ENCODE assay signal across 2 cellular contexts in the genomic region with DNA sequence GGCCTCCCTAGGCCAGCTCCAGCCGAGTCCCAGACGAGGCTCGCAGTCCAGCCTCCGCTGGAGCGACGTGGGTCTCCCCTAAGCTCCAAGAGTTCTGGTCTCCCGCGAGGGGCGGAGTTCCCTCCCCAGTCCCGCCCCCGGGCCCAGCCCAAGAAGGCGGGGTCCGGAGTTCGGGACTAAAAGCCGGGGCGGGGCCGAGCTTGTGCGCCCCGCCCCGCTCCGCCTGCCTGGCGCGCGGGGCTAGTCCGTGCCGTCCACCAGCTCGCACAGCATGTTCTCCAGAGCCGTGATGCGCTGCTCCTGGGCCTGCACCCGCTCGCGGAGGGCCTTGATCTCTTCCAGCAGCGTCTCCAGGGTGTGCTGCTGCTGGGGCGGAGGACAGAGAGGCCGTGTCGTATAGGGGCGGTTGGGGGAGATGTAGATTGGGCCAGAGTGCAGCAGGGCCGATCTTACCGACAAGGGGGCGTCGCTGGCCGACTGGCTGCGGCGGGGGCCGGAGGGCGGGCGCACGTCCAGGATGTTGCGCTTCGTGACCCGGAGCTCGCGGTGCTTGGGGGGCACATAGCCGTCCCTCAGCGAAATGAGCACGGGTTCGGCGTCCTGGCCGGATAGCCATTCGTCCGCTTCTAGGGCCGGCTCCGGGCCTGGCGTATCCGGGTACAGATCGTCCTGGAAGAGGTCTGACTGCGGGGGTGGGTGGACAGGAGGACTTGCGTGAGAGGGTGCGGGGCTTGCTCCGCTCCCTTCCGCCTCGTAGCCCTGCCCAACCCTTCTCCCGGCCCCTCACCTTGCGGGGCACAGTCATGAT.
A peak's percentile ranks its signal among the peaks of the same experiment; 100 is the strongest.
TF ChIP-seq lines count a peak whose summit lies in the region.

No MANE protein-coding gene starts in this region.

TF ChIP-seq in GM23338, 12 proteins besides CTCF, POLR2A, EP300 and RAD21:
- peak; percentile 12 for TF ChIP-seq EZH2 (IDR thresholded peaks at IDR 0.05; ENCODE audit: low read depth, unreplicated experiment)
- TF ChIP-seq, protein P1, sequence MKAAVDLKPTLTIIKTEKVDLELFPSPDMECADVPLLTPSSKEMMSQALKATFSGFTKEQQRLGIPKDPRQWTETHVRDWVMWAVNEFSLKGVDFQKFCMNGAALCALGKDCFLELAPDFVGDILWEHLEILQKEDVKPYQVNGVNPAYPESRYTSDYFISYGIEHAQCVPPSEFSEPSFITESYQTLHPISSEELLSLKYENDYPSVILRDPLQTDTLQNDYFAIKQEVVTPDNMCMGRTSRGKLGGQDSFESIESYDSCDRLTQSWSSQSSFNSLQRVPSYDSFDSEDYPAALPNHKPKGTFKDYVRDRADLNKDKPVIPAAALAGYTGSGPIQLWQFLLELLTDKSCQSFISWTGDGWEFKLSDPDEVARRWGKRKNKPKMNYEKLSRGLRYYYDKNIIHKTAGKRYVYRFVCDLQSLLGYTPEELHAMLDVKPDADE (IDR thresholded peaks at IDR 0.05) = no peak

TF ChIP-seq in liver, 16 proteins besides CTCF, POLR2A, EP300 and RAD21:
- TF ChIP-seq ATF3 (IDR thresholded peaks at IDR 0.05) = no peak
- no peak for TF ChIP-seq MAX (IDR thresholded peaks at IDR 0.05)
- TF ChIP-seq JUND (IDR thresholded peaks at IDR 0.05) = no peak
- TF ChIP-seq SP1 (IDR thresholded peaks at IDR 0.05) = peak; percentile 42
- TF ChIP-seq GABPA (IDR thresholded peaks at IDR 0.05 in 1 of 2, conservative IDR thresholded peaks at IDR 0.05 in 1 of 2) = no peak
- no peak for TF ChIP-seq RXRA (IDR thresholded peaks at IDR 0.05)
- no peak for TF ChIP-seq FOXA2 (IDR thresholded peaks at IDR 0.05)
- peak in 1 of 2 donors; percentile 28 for TF ChIP-seq HNF4A (conservative IDR thresholded peaks at IDR 0.05)
TF ChIP-seq in liver: peak in this region for 2.
